In genomic region chr11:61129608-61130523, GRCh38 we compare ENCODE assay signal across 1 cellular context.
TF ChIP-seq lines count a peak whose summit lies in the region.

No MANE protein-coding gene starts in this region.

TF ChIP-seq in IMR-90, 13 proteins besides CTCF, POLR2A, EP300 and RAD21 (continued from another document):
- TF ChIP-seq RFX5 (IDR thresholded peaks at IDR 0.05; ENCODE audit: low read depth, low read length): 0 out of 2 replicates have a peak, but pooled peaks have one; percentile 34
- TF ChIP-seq USF2 (IDR thresholded peaks at IDR 0.05; ENCODE audit: low read depth, low read length): no peak; the same call in 1 of the 2 replicates
- peak; percentile 82 for TF ChIP-seq FOS (IDR thresholded peaks at IDR 0.05; ENCODE audit: low read depth, low read length)
- TF ChIP-seq CEBPB (IDR thresholded peaks at IDR 0.05; ENCODE audit: low read depth, low read length): 0 out of 2 replicates have a peak, but pooled peaks have one; percentile 8
- peak; percentile 78; the same call in 1 of the 2 replicates for TF ChIP-seq MXI1 (IDR thresholded peaks at IDR 0.05; ENCODE audit: borderline replicate concordance, low read depth, low read length)
- no peak for TF ChIP-seq ELK1 (IDR thresholded peaks at IDR 0.05; ENCODE audit: borderline replicate concordance, low read depth, low read length)
- TF ChIP-seq NFE2L2 (IDR thresholded peaks at IDR 0.05; ENCODE audit: low read depth, low read length): peak; percentile 14; the same call in 1 of the 2 replicates
- TF ChIP-seq SMC3 (IDR thresholded peaks at IDR 0.05; ENCODE audit: low read depth, low read length): peak; percentile 98
- TF ChIP-seq CHD1 (IDR thresholded peaks at IDR 0.05; ENCODE audit: low read depth, low read length): peak; percentile 81; the same call in 1 of the 2 replicates
- peak; percentile 72 for TF ChIP-seq BHLHE40 (IDR thresholded peaks at IDR 0.05; ENCODE audit: low read depth, low read length)
